ENCODE assay signal across 29 cellular contexts in genomic region chr17:7538050-7538449, GRCh38. TPM values are rescaled to one million over a fixed set of nuclear protein-coding genes. Genes with fewer than 3 reads are reported as not detected.
"Had no signal": no experiment of that assay in that cellular context is flagged by ENCODE, and none has a peak within 500 bp of the region (broad histone marks: within the 10 kb centered on the region; RNA-seq: fewer than 3 reads in every experiment).

No MANE protein-coding gene starts in this region.

- H3K9ac ChIP-seq: neural progenitor cell, parathyroid adenoma had no signal

- DNase-seq: natural killer cell; occipital lobe; ovary; posterior cingulate gyrus; psoas muscle; right cardiac atrium; spleen; stimulated activated CD4-positive, alpha-beta T cell treated with anti-CD3 and anti-CD28 coated beads, Interleukin-12 subunit alpha, Interleukin-12 subunit beta, amount 100 ng/mL, for 4 hours; stimulated activated CD4-positive, alpha-beta T cell treated with anti-CD3 and anti-CD28 coated beads, Interleukin-1b, Interleukin-23, amount 100 ng/mL, for 48 hours; stimulated activated CD4-positive, alpha-beta T cell treated with anti-CD3 and anti-CD28 coated beads, Interleukin-2, amount 100 ng/mL, for 48 hours; stimulated activated CD4-positive, alpha-beta T cell treated with anti-CD3 and anti-CD28 coated beads, Interleukin-4, amount 100 ng/mL, for 24 hours; stimulated activated naive B cell treated with anti-CD40 and anti-IgM and Interleukin-4, amounts not matched to agents 10 μg/mL and 1 μg/mL and 100 μg/mL, for 72 hours; stimulated activated naive CD4-positive, alpha-beta T cell treated with Interleukin-2 at 50 U/mL for 16 hours; stomach; thyroid gland; trophoblast cell; upper lobe of left lung had no signal

- FAIRE-seq: urothelium cell line had no signal

- H3K36me3 ChIP-seq: neural progenitor cell, ovary, spleen, stomach, thoracic aorta, thyroid gland, tibial nerve, upper lobe of left lung, vagina had no signal

- H3K4me3 ChIP-seq: neural progenitor cell, ovary, psoas muscle, skin epidermis, smooth muscle cell, spleen, stomach, thoracic aorta, thyroid gland, tibial nerve, upper lobe of left lung, vagina had no signal

- H3K27me3 ChIP-seq: ovary, spleen, stomach, thyroid gland, tibial nerve, upper lobe of left lung, vagina had no signal

- H3K79me2 ChIP-seq: parathyroid adenoma had no signal

- H3K9me3 ChIP-seq: ovary, psoas muscle, thoracic aorta, thyroid gland had no signal

- H3K27ac ChIP-seq: neural progenitor cell, ovary, parathyroid adenoma, psoas muscle, skin epidermis, spleen, stomach, thoracic aorta, thyroid gland, tibial nerve, upper lobe of left lung, vagina had no signal

- H2AFZ ChIP-seq: neural progenitor cell, parathyroid adenoma had no signal

- ATAC-seq: natural killer cell; psoas muscle; right cardiac atrium; sciatic nerve; stimulated activated effector memory CD8-positive, alpha-beta T cell treated with anti-CD3 and anti-CD28 coated beads, Interleukin-12 subunit alpha, Interleukin-12 subunit beta, amount 100 ng/mL, for 72 hours; stimulated activated naive B cell treated with anti-CD40 and anti-IgM and Interleukin-4, amounts not matched to agents 10 μg/mL and 1 μg/mL and 100 μg/mL, for 72 hours had no signal

- H3K4me2 ChIP-seq: neural progenitor cell, smooth muscle cell had no signal

- H3K4me1 ChIP-seq: neural progenitor cell, parathyroid adenoma, psoas muscle, spleen, stomach, thyroid gland, tibial nerve, upper lobe of left lung, vagina had no signal

RNA-seq across cellular contexts. Expression of gene TNFSF12, which starts 10.8 kb away (rescaled TPM):
- polyA plus RNA-seq: neural cell had no signal

RNA-seq across cellular contexts. Expression of gene CD68, which starts 41.4 kb away (rescaled TPM):
- total RNA-seq: progenitor cell of endocrine pancreas had no signal
- polyA plus RNA-seq: neural cell had no signal
